Comparison of ENCODE assay signal across 8 cellular contexts in genomic region chr15:91522609-91523332, GRCh38.
A peak's percentile ranks its signal among the peaks of the same experiment; 100 is the strongest.
DNase-seq lines count a peak whose midpoint lies in the region; ATAC-seq and TF ChIP-seq lines count a peak whose summit lies in the region.

No MANE protein-coding gene starts in this region.

- peak; percentile 16 for DNase-seq in DMS53 treated with DMSO at 0.1 percent for 48 hours (lab: John Stamatoyannopoulos, UW; ENCODE audit: unreplicated experiment)
- peak; percentile 6 for DNase-seq in NCI-H524 treated with DMSO at 0.1 percent for 48 hours (lab: John Stamatoyannopoulos, UW)
- DNase-seq in dorsolateral prefrontal cortex, result peak in 1 of 10 donors; percentile 26
- no peak for DNase-seq in neural crest cell (ENCODE audit: low read depth, low spot score)
- DNase-seq in tibial nerve (ENCODE audit: low spot score in 2 of 2), result no peak
- DNase-seq in NCI-H2081 treated with DMSO at 0.1 percent for 48 hours (lab: John Stamatoyannopoulos, UW), result no peak

- H3K4me1 Mint-ChIP-seq in neural crest cell, result no peaks in the 10 kb centered on the region

- TF ChIP-seq CTCF in dorsolateral prefrontal cortex (IDR thresholded peaks at IDR 0.05 in 54 of 56, conservative IDR thresholded peaks at IDR 0.05 in 2 of 56; ENCODE audit: low read depth in 1 of 56, partially characterized antibody in 56 of 56) (peak in 55 of 56 donors; percentile 47 to 85 (median 69)), neural crest cell (conservative IDR thresholded peaks at IDR 0.05) (peak; percentile 35), tibial nerve (IDR thresholded peaks at IDR 0.05) (peak in 1 of 5 experiments; percentile 11)

- H3K27me3 Mint-ChIP-seq in neural crest cell (ENCODE audit: low read depth), result no peaks in the 10 kb centered on the region

- peaks cover 5% of the 10 kb centered on the region for H3K9me3 Mint-ChIP-seq in neural crest cell

- TF ChIP-seq POLR2A in tibial nerve (IDR thresholded peaks at IDR 0.05), result no peak

- H3K27ac ChIP-seq in dorsolateral prefrontal cortex, result peak overlapping the region in 46 of 59 donors; percentile 3 to 85 (median 56)
- H3K27ac ChIP-seq in tibial nerve, result no peak overlapping the region

- H3K9me3 ChIP-seq in tibial nerve, result no peaks in the 10 kb centered on the region

- intact Hi-C loops in dorsolateral prefrontal cortex (cut with DNase I), result loop anchor here (1.0 to 10.0 kb wide), 5 partner anchors 219 to 555 kb away; no protein-coding TSS in a partner anchor

- H3K27me3 ChIP-seq in dorsolateral prefrontal cortex (no peaks in the 10 kb centered on the region), tibial nerve (no peaks in the 10 kb centered on the region)

- H3K36me3 Mint-ChIP-seq in neural crest cell (ENCODE audit: low read depth), result no peaks in the 10 kb centered on the region

- no peak for ATAC-seq in HG02759 (IDR thresholded peaks at IDR 0.05; ENCODE audit: unreplicated experiment)
- no peak for ATAC-seq in activated CD4-positive, CD25-positive, alpha-beta regulatory T cell treated with anti-CD3 and anti-CD28 coated beads, Interleukin-2, amount 50 U/mL, for 24 hours

- no peak overlapping the region for H3K4me3 Mint-ChIP-seq in neural crest cell

- no peak overlapping the region for H3K27ac Mint-ChIP-seq in neural crest cell (ENCODE audit: unreplicated experiment)

- WGBS in tibial nerve, 2 donors, result 50 to 55% methylated on average over 2 of the region's 2 CpGs

- H3K4me1 ChIP-seq in tibial nerve, result no peaks in the 10 kb centered on the region

- no peak overlapping the region for H3K4me3 ChIP-seq in dorsolateral prefrontal cortex
- no peak overlapping the region for H3K4me3 ChIP-seq in tibial nerve

- no peak for TF ChIP-seq EP300 in tibial nerve (IDR thresholded peaks at IDR 0.05)

- H3K36me3 ChIP-seq in tibial nerve, result no peaks in the 10 kb centered on the region

Comparison
In these comparisons a context has a peak if more than half of its experiments do, and no peak if none do; other contexts are left out.
1. DNase-seq: peak in DMS53 treated with DMSO at 0.1 percent for 48 hours (single experiment) and NCI-H524 treated with DMSO at 0.1 percent for 48 hours (single experiment); none in neural crest cell (single experiment), tibial nerve (0 of 2) and NCI-H2081 treated with DMSO at 0.1 percent for 48 hours (single experiment).
2. H3K27ac ChIP-seq: peak in dorsolateral prefrontal cortex (46 of 59); none in tibial nerve (0 of 4).